Comparison of ENCODE assay signal across 21 cellular contexts in genomic region chrX:42131856-42132255, GRCh38.
"Had no signal": no experiment of that assay in that cellular context is flagged by ENCODE, and none has a peak within 500 bp of the region (broad histone marks: within the 10 kb centered on the region; RNA-seq: fewer than 3 reads in every experiment).

No MANE protein-coding gene starts in this region.

- H3K27me3 Mint-ChIP-seq: activated naive CD8-positive, alpha-beta T cell treated with anti-CD3 and anti-CD28 coated beads, Interleukin-2, amount 10 ng/mL, durations not matched to agents 7 days and 5 days; brain had no signal

- H3K4me1 Mint-ChIP-seq: neural crest cell had no signal

- H3K27ac ChIP-seq: esophagus muscularis mucosa, gastrocnemius medialis, heart left ventricle, lower lobe of right lung, pancreas, skin epidermis, tibial nerve, uterus had no signal

- H3K9me3 ChIP-seq: gastrocnemius medialis, lower lobe of right lung, pancreas, tibial nerve, uterus had no signal

- H3K27ac Mint-ChIP-seq: activated naive CD8-positive, alpha-beta T cell treated with anti-CD3 and anti-CD28 coated beads, Interleukin-2, amount 10 ng/mL, durations not matched to agents 7 days and 5 days; brain; immature natural killer cell; T-cell had no signal

- H3K4me1 ChIP-seq: esophagus muscularis mucosa, gastrocnemius medialis, heart left ventricle, lower lobe of right lung, pancreas, tibial nerve, uterus had no signal

- H3K27me3 ChIP-seq: esophagus muscularis mucosa, gastrocnemius medialis had no signal

- H3K4me3 ChIP-seq: esophagus muscularis mucosa, gastrocnemius medialis, heart left ventricle, lower lobe of right lung, pancreas, skin epidermis, tibial nerve, uterus had no signal

- DNase-seq: activated CD4-positive, alpha-beta T cell treated with anti-CD3 and anti-CD28 coated beads, Interleukin-2, amount 10 ng/mL, durations not matched to agents 7 days and 5 days; activated CD8-positive, alpha-beta memory T cell treated with anti-CD3 and anti-CD28 coated beads, Interleukin-2, amount 50 U/mL, for 48 hours; activated naive CD4-positive, alpha-beta T cell; activated naive CD8-positive, alpha-beta T cell treated with anti-CD3 and anti-CD28 coated beads, Interleukin-2, amount 10 ng/mL, durations not matched to agents 7 days and 5 days; gastrocnemius medialis; heart left ventricle; immature natural killer cell; lower lobe of right lung; midbrain; pancreas; stimulated activated CD4-positive, alpha-beta T cell treated with anti-CD3 and anti-CD28 coated beads, Interleukin-4, amount 100 ng/mL, for 24 hours; stimulated activated naive CD4-positive, alpha-beta T cell; substantia nigra; T-cell; T-helper 9 cell; uterus had no signal

- ATAC-seq: gastrocnemius medialis, lower lobe of right lung, pancreas, T-cell had no signal

- H3K4me3 Mint-ChIP-seq: activated CD4-positive, alpha-beta T cell treated with anti-CD3 and anti-CD28 coated beads, Interleukin-2, amount 10 ng/mL, durations not matched to agents 7 days and 5 days; activated naive CD8-positive, alpha-beta T cell treated with anti-CD3 and anti-CD28 coated beads, Interleukin-2, amount 10 ng/mL, durations not matched to agents 7 days and 5 days; brain; immature natural killer cell; neural crest cell; T-cell had no signal

- H3K36me3 ChIP-seq: esophagus muscularis mucosa, gastrocnemius medialis, heart left ventricle, lower lobe of right lung, pancreas, tibial nerve, uterus had no signal
